Comparison of ENCODE assay signal across 10 cellular contexts in the genomic region with DNA sequence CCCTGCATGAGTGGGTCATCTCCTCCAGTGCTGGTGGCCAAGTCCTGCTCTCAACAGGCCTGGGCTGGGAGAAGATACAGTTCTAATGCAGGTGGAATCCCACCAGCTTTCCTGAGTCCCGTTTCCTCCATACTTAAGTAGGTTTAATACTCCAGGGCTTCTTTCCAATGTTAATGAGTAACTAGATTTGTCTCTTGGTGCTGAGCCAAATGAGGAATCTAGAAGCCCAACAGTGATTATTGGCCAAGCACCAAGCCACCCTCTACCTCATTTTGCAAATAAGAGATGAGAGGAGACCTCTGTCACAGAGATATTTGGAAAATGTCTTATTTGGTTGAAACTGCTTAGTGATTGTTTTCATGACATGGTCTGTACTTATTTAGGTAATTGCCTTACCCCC. TPM values are rescaled to one million over a fixed set of nuclear protein-coding genes. Genes with fewer than 3 reads are reported as not detected.
DNase-seq lines count a peak whose midpoint lies in the region; ATAC-seq and TF ChIP-seq lines count a peak whose summit lies in the region.
"Had no signal": no experiment of that assay in that cellular context is flagged by ENCODE, and none has a peak within 500 bp of the region (broad histone marks: within the 10 kb centered on the region; RNA-seq: fewer than 3 reads in every experiment).

No MANE protein-coding gene starts in this region.

- intact Hi-C loops in prostate gland (cut with DNase I), result loop anchor here (5.0 kb wide), 1 partner anchor 102 kb away; no protein-coding TSS in a partner anchor

- peaks cover 18% of the 10 kb centered on the region for H3K36me3 Mint-ChIP-seq in neural progenitor cell
- peaks cover 14% of the 10 kb centered on the region for H3K36me3 Mint-ChIP-seq in activated naive CD8-positive, alpha-beta T cell treated with anti-CD3 and anti-CD28 coated beads, Interleukin-2, amount 50 U/mL, for 24 hours (ENCODE audit: low read depth)

- DNase-seq in D341Med (ENCODE audit: low spot score) (peak; percentile 41), SK-N-MC (ENCODE audit: low read depth, low spot score) (no peak), glomerular visceral epithelial cell (ENCODE audit: extremely low spot score) (peak; percentile 75), prostate gland (ENCODE audit: low spot score) (no peak), A172 (ENCODE audit: low spot score) (no peak), neural progenitor cell (ENCODE audit: low spot score) (no peak), activated gamma-delta T cell treated with Interleukin-2 at 50 U/mL for 16 hours (no peak)
- DNase-seq in activated naive CD8-positive, alpha-beta T cell treated with anti-CD3 and anti-CD28 coated beads, Interleukin-2, amount 50 U/mL, for 24 hours, result no peak

- no peak overlapping the region for H3K4me3 Mint-ChIP-seq in neural progenitor cell
- no peak overlapping the region for H3K4me3 Mint-ChIP-seq in activated naive CD8-positive, alpha-beta T cell treated with anti-CD3 and anti-CD28 coated beads, Interleukin-2, amount 50 U/mL, for 24 hours
- H3K4me3 Mint-ChIP-seq: CD4-positive, CD25-positive, alpha-beta regulatory T cell had no signal

- H3K27ac Mint-ChIP-seq in neural progenitor cell, result no peak overlapping the region
- no peak overlapping the region for H3K27ac Mint-ChIP-seq in activated naive CD8-positive, alpha-beta T cell treated with anti-CD3 and anti-CD28 coated beads, Interleukin-2, amount 50 U/mL, for 24 hours

- peaks cover 5% of the 10 kb centered on the region for H3F3A ChIP-seq in neural progenitor cell (ENCODE audit: low read depth)

- H3K4me1 ChIP-seq in prostate gland (replicated peaks), result peaks cover 8% of the 10 kb centered on the region
- no peaks in the 10 kb centered on the region for H3K4me1 ChIP-seq in neural progenitor cell

- H4K20me1 ChIP-seq in neural progenitor cell (ENCODE audit: low read depth), result peaks cover 9% of the 10 kb centered on the region

- WGBS in prostate gland, result 27% methylated on average over 1 of the region's 1 CpG

- H3K27me3 ChIP-seq in prostate gland (replicated peaks; ENCODE audit: insufficient read depth) (no peaks in the 10 kb centered on the region), neural progenitor cell (no peaks in the 10 kb centered on the region)

- TF ChIP-seq POLR2A in prostate gland (IDR thresholded peaks at IDR 0.05), result no peak

- H3K4me1 Mint-ChIP-seq in neural progenitor cell, result peaks cover 8% of the 10 kb centered on the region
- H3K4me1 Mint-ChIP-seq in activated naive CD8-positive, alpha-beta T cell treated with anti-CD3 and anti-CD28 coated beads, Interleukin-2, amount 50 U/mL, for 24 hours, result peaks cover 37% of the 10 kb centered on the region

- H3K9me3 Mint-ChIP-seq in neural progenitor cell, result no peaks in the 10 kb centered on the region
- no peaks in the 10 kb centered on the region for H3K9me3 Mint-ChIP-seq in activated naive CD8-positive, alpha-beta T cell treated with anti-CD3 and anti-CD28 coated beads, Interleukin-2, amount 50 U/mL, for 24 hours
- H3K9me3 Mint-ChIP-seq: CD4-positive, CD25-positive, alpha-beta regulatory T cell had no signal

- H2AFZ ChIP-seq in neural progenitor cell (replicated peaks), result no peak overlapping the region

- H3K9me3 ChIP-seq in SK-N-MC (ENCODE audit: low read depth, low read length), result no peaks in the 10 kb centered on the region
- no peaks in the 10 kb centered on the region for H3K9me3 ChIP-seq in prostate gland
- H3K9me3 ChIP-seq in neural progenitor cell (ENCODE audit: low read depth), result no peaks in the 10 kb centered on the region

- H3K79me2 ChIP-seq in neural progenitor cell (ENCODE audit: low read depth), result peaks cover 4% of the 10 kb centered on the region

- H3K36me3 ChIP-seq in SK-N-MC (ENCODE audit: insufficient read depth, low read length), result peaks cover 32% of the 10 kb centered on the region
- H3K36me3 ChIP-seq in prostate gland, result no peaks in the 10 kb centered on the region
- H3K36me3 ChIP-seq in neural progenitor cell, result peaks cover 7% of the 10 kb centered on the region

- no peak overlapping the region for H3K4me2 ChIP-seq in neural progenitor cell

- peaks cover 2% of the 10 kb centered on the region for H3K27me3 Mint-ChIP-seq in neural progenitor cell (ENCODE audit: insufficient read depth, low read depth)
- H3K27me3 Mint-ChIP-seq in activated naive CD8-positive, alpha-beta T cell treated with anti-CD3 and anti-CD28 coated beads, Interleukin-2, amount 50 U/mL, for 24 hours, result no peaks in the 10 kb centered on the region
- H3K27me3 Mint-ChIP-seq: CD4-positive, CD25-positive, alpha-beta regulatory T cell had no signal

- H3K4me3 ChIP-seq in SK-N-MC (no peak overlapping the region), prostate gland (no peak overlapping the region), neural progenitor cell (no peak overlapping the region)
- H3K4me3 ChIP-seq: K562 had no signal

- TF ChIP-seq CTCF in prostate gland (IDR thresholded peaks at IDR 0.05) (no peak), neural progenitor cell (IDR thresholded peaks at IDR 0.05) (no peak)

- ATAC-seq in activated naive CD8-positive, alpha-beta T cell treated with anti-CD3 and anti-CD28 coated beads, Interleukin-2, amount 50 U/mL, for 24 hours, result no peak

- H3K27ac ChIP-seq in SK-N-MC (no peak overlapping the region), prostate gland (peak overlapping the region; percentile 69 to 79), neural progenitor cell (no peak overlapping the region)

- H3K9ac ChIP-seq in SK-N-MC (ENCODE audit: insufficient read length), result peak overlapping the region; percentile 1
- no peak overlapping the region for H3K9ac ChIP-seq in neural progenitor cell

RNA-seq across cellular contexts. Expression of a gene that starts 37.1 kb away (rescaled TPM):
- total RNA-seq in prostate gland, result 10 to 100 TPM; 49.0 to 78.3 TPM
- total RNA-seq in A172 (2014; rRNA removed; shearing (Covaris generic)), result 160 and 163 TPM in 2 replicates
- total RNA-seq in neural progenitor cell (ENCODE audit: low replicate concordance), result 99.0 and 121 TPM in 2 replicates

Comparison
In these comparisons a context has a peak if more than half of its experiments do, and no peak if none do; other contexts are left out.
1. DNase-seq: peak in D341Med (single experiment) and glomerular visceral epithelial cell (single experiment); none in SK-N-MC (single experiment), prostate gland (single experiment), A172 (single experiment), neural progenitor cell (single experiment), activated naive CD8-positive, alpha-beta T cell treated with anti-CD3 and anti-CD28 coated beads, Interleukin-2, amount 50 U/mL, for 24 hours (single experiment) and activated gamma-delta T cell treated with Interleukin-2 at 50 U/mL for 16 hours (single experiment).
2. H3K27ac ChIP-seq: peak in prostate gland (2 of 2); none in SK-N-MC (single experiment) and neural progenitor cell (single experiment).